1 cellular context compared by ENCODE assay signal in the genomic region with DNA sequence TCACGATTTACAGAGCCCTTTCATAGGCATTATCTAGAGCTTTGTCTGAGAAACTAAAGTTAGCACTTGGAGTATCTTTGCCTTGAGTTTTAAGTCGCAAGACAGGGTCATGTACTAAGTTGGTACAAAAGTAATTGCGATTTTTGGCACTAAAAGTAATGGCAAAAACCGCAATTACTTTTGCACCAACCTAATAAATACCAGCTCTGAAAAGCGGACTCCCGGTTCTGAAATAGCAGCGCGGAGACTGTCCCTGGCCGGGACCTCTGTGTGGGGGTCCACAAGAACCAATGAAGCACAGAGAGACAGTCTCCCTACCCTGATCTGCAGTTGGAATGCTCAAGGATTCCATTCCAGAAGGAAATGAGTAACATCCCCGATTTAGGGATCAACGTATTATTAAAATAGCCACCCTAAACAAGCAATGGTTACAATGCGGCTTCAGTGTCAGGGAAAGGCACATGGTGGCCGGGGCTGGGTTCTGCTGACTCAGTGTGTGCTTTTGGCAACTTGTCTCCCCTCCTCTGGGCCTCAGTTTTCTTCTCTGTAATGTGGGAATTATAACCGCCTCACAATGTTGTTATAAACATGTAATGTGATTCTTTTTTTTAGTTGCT.
TF ChIP-seq lines count a peak whose summit lies in the region.

No MANE protein-coding gene starts in this region.

TF ChIP-seq in GM23338, 12 proteins besides CTCF, POLR2A, EP300 and RAD21 (continued from another document):
- TF ChIP-seq, protein P1, sequence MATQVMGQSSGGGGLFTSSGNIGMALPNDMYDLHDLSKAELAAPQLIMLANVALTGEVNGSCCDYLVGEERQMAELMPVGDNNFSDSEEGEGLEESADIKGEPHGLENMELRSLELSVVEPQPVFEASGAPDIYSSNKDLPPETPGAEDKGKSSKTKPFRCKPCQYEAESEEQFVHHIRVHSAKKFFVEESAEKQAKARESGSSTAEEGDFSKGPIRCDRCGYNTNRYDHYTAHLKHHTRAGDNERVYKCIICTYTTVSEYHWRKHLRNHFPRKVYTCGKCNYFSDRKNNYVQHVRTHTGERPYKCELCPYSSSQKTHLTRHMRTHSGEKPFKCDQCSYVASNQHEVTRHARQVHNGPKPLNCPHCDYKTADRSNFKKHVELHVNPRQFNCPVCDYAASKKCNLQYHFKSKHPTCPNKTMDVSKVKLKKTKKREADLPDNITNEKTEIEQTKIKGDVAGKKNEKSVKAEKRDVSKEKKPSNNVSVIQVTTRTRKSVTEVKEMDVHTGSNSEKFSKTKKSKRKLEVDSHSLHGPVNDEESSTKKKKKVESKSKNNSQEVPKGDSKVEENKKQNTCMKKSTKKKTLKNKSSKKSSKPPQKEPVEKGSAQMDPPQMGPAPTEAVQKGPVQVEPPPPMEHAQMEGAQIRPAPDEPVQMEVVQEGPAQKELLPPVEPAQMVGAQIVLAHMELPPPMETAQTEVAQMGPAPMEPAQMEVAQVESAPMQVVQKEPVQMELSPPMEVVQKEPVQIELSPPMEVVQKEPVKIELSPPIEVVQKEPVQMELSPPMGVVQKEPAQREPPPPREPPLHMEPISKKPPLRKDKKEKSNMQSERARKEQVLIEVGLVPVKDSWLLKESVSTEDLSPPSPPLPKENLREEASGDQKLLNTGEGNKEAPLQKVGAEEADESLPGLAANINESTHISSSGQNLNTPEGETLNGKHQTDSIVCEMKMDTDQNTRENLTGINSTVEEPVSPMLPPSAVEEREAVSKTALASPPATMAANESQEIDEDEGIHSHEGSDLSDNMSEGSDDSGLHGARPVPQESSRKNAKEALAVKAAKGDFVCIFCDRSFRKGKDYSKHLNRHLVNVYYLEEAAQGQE (IDR thresholded peaks at IDR 0.05; ENCODE audit: unreplicated experiment): no peak
- TF ChIP-seq, protein P2, sequence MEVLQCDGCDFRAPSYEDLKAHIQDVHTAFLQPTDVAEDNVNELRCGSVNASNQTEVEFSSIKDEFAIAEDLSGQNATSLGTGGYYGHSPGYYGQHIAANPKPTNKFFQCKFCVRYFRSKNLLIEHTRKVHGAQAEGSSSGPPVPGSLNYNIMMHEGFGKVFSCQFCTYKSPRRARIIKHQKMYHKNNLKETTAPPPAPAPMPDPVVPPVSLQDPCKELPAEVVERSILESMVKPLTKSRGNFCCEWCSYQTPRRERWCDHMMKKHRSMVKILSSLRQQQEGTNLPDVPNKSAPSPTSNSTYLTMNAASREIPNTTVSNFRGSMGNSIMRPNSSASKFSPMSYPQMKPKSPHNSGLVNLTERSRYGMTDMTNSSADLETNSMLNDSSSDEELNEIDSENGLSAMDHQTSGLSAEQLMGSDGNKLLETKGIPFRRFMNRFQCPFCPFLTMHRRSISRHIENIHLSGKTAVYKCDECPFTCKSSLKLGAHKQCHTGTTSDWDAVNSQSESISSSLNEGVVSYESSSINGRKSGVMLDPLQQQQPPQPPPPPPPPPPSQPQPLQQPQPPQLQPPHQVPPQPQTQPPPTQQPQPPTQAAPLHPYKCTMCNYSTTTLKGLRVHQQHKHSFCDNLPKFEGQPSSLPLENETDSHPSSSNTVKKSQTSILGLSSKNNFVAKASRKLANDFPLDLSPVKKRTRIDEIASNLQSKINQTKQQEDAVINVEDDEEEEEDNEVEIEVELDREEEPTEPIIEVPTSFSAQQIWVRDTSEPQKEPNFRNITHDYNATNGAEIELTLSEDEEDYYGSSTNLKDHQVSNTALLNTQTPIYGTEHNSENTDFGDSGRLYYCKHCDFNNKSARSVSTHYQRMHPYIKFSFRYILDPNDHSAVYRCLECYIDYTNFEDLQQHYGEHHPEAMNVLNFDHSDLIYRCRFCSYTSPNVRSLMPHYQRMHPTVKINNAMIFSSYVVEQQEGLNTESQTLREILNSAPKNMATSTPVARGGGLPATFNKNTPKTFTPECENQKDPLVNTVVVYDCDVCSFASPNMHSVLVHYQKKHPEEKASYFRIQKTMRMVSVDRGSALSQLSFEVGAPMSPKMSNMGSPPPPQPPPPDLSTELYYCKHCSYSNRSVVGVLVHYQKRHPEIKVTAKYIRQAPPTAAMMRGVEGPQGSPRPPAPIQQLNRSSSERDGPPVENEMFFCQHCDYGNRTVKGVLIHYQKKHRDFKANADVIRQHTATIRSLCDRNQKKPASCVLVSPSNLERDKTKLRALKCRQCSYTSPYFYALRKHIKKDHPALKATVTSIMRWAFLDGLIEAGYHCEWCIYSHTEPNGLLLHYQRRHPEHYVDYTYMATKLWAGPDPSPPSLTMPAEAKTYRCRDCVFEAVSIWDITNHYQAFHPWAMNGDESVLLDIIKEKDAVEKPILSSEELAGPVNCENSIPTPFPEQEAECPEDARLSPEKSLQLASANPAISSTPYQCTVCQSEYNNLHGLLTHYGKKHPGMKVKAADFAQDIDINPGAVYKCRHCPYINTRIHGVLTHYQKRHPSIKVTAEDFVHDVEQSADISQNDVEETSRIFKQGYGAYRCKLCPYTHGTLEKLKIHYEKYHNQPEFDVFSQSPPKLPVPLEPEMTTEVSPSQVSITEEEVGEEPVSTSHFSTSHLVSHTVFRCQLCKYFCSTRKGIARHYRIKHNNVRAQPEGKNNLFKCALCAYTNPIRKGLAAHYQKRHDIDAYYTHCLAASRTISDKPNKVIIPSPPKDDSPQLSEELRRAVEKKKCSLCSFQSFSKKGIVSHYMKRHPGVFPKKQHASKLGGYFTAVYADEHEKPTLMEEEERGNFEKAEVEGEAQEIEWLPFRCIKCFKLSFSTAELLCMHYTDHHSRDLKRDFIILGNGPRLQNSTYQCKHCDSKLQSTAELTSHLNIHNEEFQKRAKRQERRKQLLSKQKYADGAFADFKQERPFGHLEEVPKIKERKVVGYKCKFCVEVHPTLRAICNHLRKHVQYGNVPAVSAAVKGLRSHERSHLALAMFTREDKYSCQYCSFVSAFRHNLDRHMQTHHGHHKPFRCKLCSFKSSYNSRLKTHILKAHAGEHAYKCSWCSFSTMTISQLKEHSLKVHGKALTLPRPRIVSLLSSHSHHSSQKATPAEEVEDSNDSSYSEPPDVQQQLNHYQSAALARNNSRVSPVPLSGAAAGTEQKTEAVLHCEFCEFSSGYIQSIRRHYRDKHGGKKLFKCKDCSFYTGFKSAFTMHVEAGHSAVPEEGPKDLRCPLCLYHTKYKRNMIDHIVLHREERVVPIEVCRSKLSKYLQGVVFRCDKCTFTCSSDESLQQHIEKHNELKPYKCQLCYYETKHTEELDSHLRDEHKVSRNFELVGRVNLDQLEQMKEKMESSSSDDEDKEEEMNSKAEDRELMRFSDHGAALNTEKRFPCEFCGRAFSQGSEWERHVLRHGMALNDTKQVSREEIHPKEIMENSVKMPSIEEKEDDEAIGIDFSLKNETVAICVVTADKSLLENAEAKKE (CRISPR knock-in tag; IDR thresholded peaks at IDR 0.05): no peak
TF ChIP-seq in GM23338: peak in this region for 0.
